7 cellular contexts compared by ENCODE assay signal in the genomic region with DNA sequence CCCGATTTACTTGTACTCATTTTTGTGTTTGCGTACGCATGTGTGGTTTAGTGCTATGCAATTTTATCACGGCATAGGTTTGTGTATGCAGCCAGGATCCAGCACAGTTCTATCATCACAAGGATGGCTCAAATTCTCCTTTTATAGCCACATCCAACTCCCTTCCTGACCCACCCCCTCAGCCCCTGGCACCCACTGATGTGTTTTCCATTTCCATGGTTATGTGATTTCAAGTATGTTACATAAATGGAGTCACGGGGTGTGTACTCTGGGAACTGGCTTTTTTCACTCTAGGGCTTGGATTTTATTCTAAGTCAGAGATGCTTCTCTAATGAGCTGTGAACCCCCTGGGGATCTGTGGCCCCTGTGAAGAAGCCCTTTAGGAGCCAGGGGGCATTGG. TPM values are rescaled to one million over a fixed set of nuclear protein-coding genes. Genes with fewer than 3 reads are reported as not detected.
DNase-seq lines count a peak whose midpoint lies in the region; ATAC-seq and TF ChIP-seq lines count a peak whose summit lies in the region.

No MANE protein-coding gene starts in this region.

- TF ChIP-seq CTCF in lower lobe of right lung (IDR thresholded peaks at IDR 0.05): no peak
- TF ChIP-seq CTCF in suprapubic skin (IDR thresholded peaks at IDR 0.05): no peak

- intact Hi-C loops in lower lobe of right lung (cut with DNase I): no loop called here

- H3K27ac ChIP-seq in caudate nucleus (ENCODE audit: low read depth, low read length) (peak overlapping the region; percentile 62), lower lobe of right lung (peak overlapping the region; percentile 91), suprapubic skin (peak overlapping the region; percentile 57)

- H3K9me3 ChIP-seq in lower lobe of right lung: no peaks in the 10 kb centered on the region
- no peaks in the 10 kb centered on the region for H3K9me3 ChIP-seq in suprapubic skin

- H3K4me1 ChIP-seq in lower lobe of right lung (peaks cover 99% of the 10 kb centered on the region), suprapubic skin (peaks cover 44% of the 10 kb centered on the region)

- TF ChIP-seq POLR2A in suprapubic skin (IDR thresholded peaks at IDR 0.05): peak in 1 of 2 donors; percentile 19

- H3K4me3 ChIP-seq in lower lobe of right lung (no peak overlapping the region), suprapubic skin (no peak overlapping the region)

- peak; percentile 88 for TF ChIP-seq EP300 in suprapubic skin (IDR thresholded peaks at IDR 0.05)

- 61% methylated on average over 5 of the region's 5 CpGs for WGBS in suprapubic skin

- H3K27me3 ChIP-seq in lower lobe of right lung (ENCODE audit: low read depth) (no peaks in the 10 kb centered on the region), suprapubic skin (no peaks in the 10 kb centered on the region)

- ATAC-seq in lower lobe of right lung: peak; percentile 70 to 73
- no peak for ATAC-seq in HG02759 (IDR thresholded peaks at IDR 0.05; ENCODE audit: unreplicated experiment)

- DNase-seq in M059J (ENCODE audit: low read depth) (peak; percentile 78), caudate nucleus (lab: John Stamatoyannopoulos, UW) (peak in 2 of 61 donors; percentile 20 to 29), lower lobe of right lung (peak; percentile 69), suprapubic skin (ENCODE audit: low spot score in 2 of 2) (peak; percentile 85 to 91), NCI-H2107 treated with DMSO at 0.1 percent for 48 hours (lab: John Stamatoyannopoulos, UW; ENCODE audit: unreplicated experiment) (no peak), NCI-H526 treated with DMSO at 0.1 percent for 48 hours (lab: John Stamatoyannopoulos, UW) (no peak)

- H3K36me3 ChIP-seq in lower lobe of right lung: peaks cover 48% of the 10 kb centered on the region
- peaks cover 19% of the 10 kb centered on the region for H3K36me3 ChIP-seq in suprapubic skin

RNA-seq across cellular contexts. Expression of gene IL4R, which starts 16.8 kb away (rescaled TPM):
- 8.5 and 13.1 TPM in 2 replicates for total RNA-seq in M059J (2014; rRNA removed; shearing (Covaris generic))
- 143 TPM for total RNA-seq in lower lobe of right lung
- 10 to 100 TPM; 27.2 to 32.8 (median 30.5) TPM for total RNA-seq in suprapubic skin

Comparison
In these comparisons a context has a peak if more than half of its experiments do, and no peak if none do; other contexts are left out.
1. DNase-seq: peak in M059J (single experiment), lower lobe of right lung (single experiment) and suprapubic skin (2 of 2); none in NCI-H2107 treated with DMSO at 0.1 percent for 48 hours (single experiment) and NCI-H526 treated with DMSO at 0.1 percent for 48 hours (single experiment).
2. Peak in every context shown above with its lines, with median percentiles within 50 percentile points of each other: H3K27ac ChIP-seq.